Comparison of ENCODE assay signal across 8 cellular contexts in the genomic region with DNA sequence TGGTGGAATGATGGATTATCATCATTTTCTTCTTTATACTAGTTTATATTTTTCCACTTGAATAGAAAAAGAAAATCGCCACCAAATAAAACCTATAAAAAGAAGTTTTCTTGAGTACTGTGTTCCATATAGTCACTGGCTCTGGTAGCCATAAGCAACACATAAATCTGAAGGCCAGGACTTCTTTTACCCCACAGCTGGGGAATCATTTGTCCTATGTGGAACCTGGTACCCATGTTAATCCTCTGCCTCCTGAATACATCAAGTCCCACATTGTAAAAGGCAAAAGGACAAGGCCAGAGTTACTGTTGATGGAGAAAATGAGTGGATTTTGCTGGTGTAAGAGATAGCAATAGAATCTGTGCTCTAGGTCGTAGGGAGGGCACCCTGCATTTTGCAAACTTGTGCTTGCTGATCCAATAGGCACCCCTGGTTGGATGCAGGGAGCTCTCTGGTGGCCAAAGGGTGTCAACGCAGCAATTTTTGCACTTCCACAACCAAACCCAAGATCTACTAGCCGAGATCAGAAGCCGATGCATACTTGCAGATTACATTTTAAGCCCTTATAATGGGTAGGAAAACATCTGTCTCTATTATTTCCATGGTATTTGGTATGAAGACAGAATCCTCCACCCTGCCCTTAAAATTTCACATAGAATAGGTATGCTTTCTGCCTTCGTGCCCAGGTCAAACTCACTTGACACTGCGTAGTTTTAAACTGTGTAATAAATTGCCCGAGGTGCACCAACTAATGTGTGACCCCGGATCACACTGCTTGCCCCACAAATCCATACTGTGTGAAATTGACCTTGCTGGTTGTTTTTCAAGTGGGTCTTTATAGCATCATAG.
DNase-seq lines count a peak whose midpoint lies in the region; ATAC-seq and TF ChIP-seq lines count a peak whose summit lies in the region.

No MANE protein-coding gene starts in this region.

- no peak overlapping the region for H3K4me3 Mint-ChIP-seq in stimulated activated naive CD8-positive, alpha-beta T cell treated with anti-CD3 and anti-CD28 coated beads, Interleukin-15, Interleukin-2, amounts not matched to agents 100 ng/mL and 50 ng/mL, for 24 hours

- H3K9me3 ChIP-seq in GM23248 (ENCODE audit: low read depth), result no peaks in the 10 kb centered on the region
- H3K9me3 ChIP-seq in SU-DHL-6 (ENCODE audit: insufficient read depth, low read length), result no peaks in the 10 kb centered on the region

- peaks cover 32% of the 10 kb centered on the region for H3K4me1 ChIP-seq in GM23248 (ENCODE audit: insufficient read depth)

- no peak for ATAC-seq in HG02938 (IDR thresholded peaks at IDR 0.05; ENCODE audit: unreplicated experiment)

- H3K9me3 Mint-ChIP-seq in stimulated activated naive CD8-positive, alpha-beta T cell treated with anti-CD3 and anti-CD28 coated beads, Interleukin-15, Interleukin-2, amounts not matched to agents 100 ng/mL and 50 ng/mL, for 24 hours, result no peaks in the 10 kb centered on the region

- H3K79me2 ChIP-seq in GM23248 (ENCODE audit: insufficient read depth), result peaks cover 7% of the 10 kb centered on the region; the same call in 1 of the 2 replicates
- H3K79me2 ChIP-seq in SU-DHL-6 (ENCODE audit: insufficient read depth, low read length), result no peaks in the 10 kb centered on the region

- peaks cover 7% of the 10 kb centered on the region for H3K27me3 Mint-ChIP-seq in stimulated activated naive CD8-positive, alpha-beta T cell treated with anti-CD3 and anti-CD28 coated beads, Interleukin-15, Interleukin-2, amounts not matched to agents 100 ng/mL and 50 ng/mL, for 24 hours

- in situ Hi-C loops in GM23248 (cut with MboI), result no loop called here

- no peaks in the 10 kb centered on the region for H3K36me3 Mint-ChIP-seq in stimulated activated naive CD8-positive, alpha-beta T cell treated with anti-CD3 and anti-CD28 coated beads, Interleukin-15, Interleukin-2, amounts not matched to agents 100 ng/mL and 50 ng/mL, for 24 hours (ENCODE audit: low read depth)

- H3K4me1 Mint-ChIP-seq in stimulated activated naive CD8-positive, alpha-beta T cell treated with anti-CD3 and anti-CD28 coated beads, Interleukin-15, Interleukin-2, amounts not matched to agents 100 ng/mL and 50 ng/mL, for 24 hours (ENCODE audit: low read depth), result peaks cover 24% of the 10 kb centered on the region

- H3K36me3 ChIP-seq in GM23248 (ENCODE audit: low read depth) (no peaks in the 10 kb centered on the region), SU-DHL-6 (ENCODE audit: low read length) (no peaks in the 10 kb centered on the region)

- H4K20me1 ChIP-seq in GM23248 (ENCODE audit: insufficient read depth), result no peaks in the 10 kb centered on the region
- H4K20me1 ChIP-seq in SU-DHL-6 (ENCODE audit: low read depth, low read length), result no peaks in the 10 kb centered on the region

- WGBS in GM23248 (ENCODE audit: low coverage in 1 of 2, low lambda C conversion rate in 2 of 2, missing lambda C conversion rate in 2 of 2), 2 experiments, result 21% methylated on average over 9 of the region's 9 CpGs

- DNase-seq in ELR (ENCODE audit: low read depth), result peak; percentile 73
- peak; percentile 79 for DNase-seq in GM23248
- DNase-seq in NB4 (ENCODE audit: low read depth), result peak; percentile 50
- DNase-seq in dermis blood vessel endothelial cell, result peak; percentile 77
- peak; percentile 64 for DNase-seq in medulla oblongata (ENCODE audit: extremely low spot score)

- H3K9ac ChIP-seq in GM23248 (peak overlapping the region; percentile 68), SU-DHL-6 (ENCODE audit: low read length) (no peak overlapping the region)

- peak overlapping the region; percentile 80 for H3K27ac ChIP-seq in GM23248
- no peak overlapping the region for H3K27ac ChIP-seq in SU-DHL-6 (ENCODE audit: low read depth, low read length)

- peak overlapping the region; percentile 76 for H3K27ac Mint-ChIP-seq in stimulated activated naive CD8-positive, alpha-beta T cell treated with anti-CD3 and anti-CD28 coated beads, Interleukin-15, Interleukin-2, amounts not matched to agents 100 ng/mL and 50 ng/mL, for 24 hours

- H2AFZ ChIP-seq in GM23248 (peak overlapping the region; percentile 34; the same call in 1 of the 2 replicates), SU-DHL-6 (ENCODE audit: low read depth, low read length, severe bottlenecking) (no peak overlapping the region)

- TF ChIP-seq POLR2A in NB4 (IDR thresholded peaks at IDR 0.05; ENCODE audit: extremely low read depth, insufficient read length), result no peak

- peaks cover 18% of the 10 kb centered on the region for H3F3A ChIP-seq in GM23248 (ENCODE audit: insufficient read depth)
- H3F3A ChIP-seq in SU-DHL-6 (ENCODE audit: insufficient read depth), result no peaks in the 10 kb centered on the region

- H3K9me2 ChIP-seq in GM23248 (ENCODE audit: insufficient read depth) (no peaks in the 10 kb centered on the region), SU-DHL-6 (replicated peaks; ENCODE audit: insufficient read depth, low read length) (no peaks in the 10 kb centered on the region)

- H3K4me3 ChIP-seq in GM23248 (peak overlapping the region; percentile 72), NB4 (ENCODE audit: low read depth, low read length) (no peak overlapping the region), SU-DHL-6 (ENCODE audit: insufficient read depth, low read length, poor library complexity, severe bottlenecking) (no peak overlapping the region)

- H3K4me2 ChIP-seq in GM23248 (ENCODE audit: unreplicated experiment), result peak overlapping the region; percentile 92
- H3K4me2 ChIP-seq in SU-DHL-6 (ENCODE audit: low read depth, low read length, poor library complexity, severe bottlenecking), result no peak overlapping the region

- TF ChIP-seq CTCF in NB4 (IDR thresholded peaks at IDR 0.05; ENCODE audit: low read depth, low read length) (peak; percentile 51), SU-DHL-6 (IDR thresholded peaks at IDR 0.05; ENCODE audit: insufficient read depth, low read length, poor library complexity, severe bottlenecking) (peak; percentile 13)

- H3K27me3 ChIP-seq in GM23248 (replicated peaks; ENCODE audit: insufficient read depth), result no peaks in the 10 kb centered on the region
- no peaks in the 10 kb centered on the region for H3K27me3 ChIP-seq in SU-DHL-6 (ENCODE audit: low read length)
